Comparison of ENCODE assay signal across 14 cellular contexts in the genomic region with DNA sequence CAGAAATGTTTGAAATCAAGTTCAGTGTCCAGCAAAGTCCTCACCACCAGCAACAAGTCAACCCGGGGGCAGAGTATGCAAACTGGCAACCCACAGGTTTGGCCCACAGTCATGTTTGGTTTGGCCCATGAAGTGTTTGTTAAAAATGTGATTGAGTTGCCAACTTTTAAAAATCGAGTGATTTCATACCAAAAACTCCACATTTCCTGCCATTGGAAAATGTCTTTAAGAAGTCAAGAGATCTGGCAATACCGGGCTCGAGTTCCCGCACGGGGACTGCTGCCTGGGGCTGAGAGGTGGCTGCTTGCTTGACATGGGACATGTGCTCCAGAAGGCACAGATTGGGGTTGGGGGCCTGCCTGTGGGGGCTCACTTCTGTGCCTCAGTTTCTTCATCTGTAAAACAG. TPM values are rescaled to one million over a fixed set of nuclear protein-coding genes. Genes with fewer than 3 reads are reported as not detected.
DNase-seq lines count a peak whose midpoint lies in the region; TF ChIP-seq lines count a peak whose summit lies in the region.
"Had no signal": no experiment of that assay in that cellular context is flagged by ENCODE, and none has a peak within 500 bp of the region (broad histone marks: within the 10 kb centered on the region; RNA-seq: fewer than 3 reads in every experiment).

No MANE protein-coding gene starts in this region.

- no peak overlapping the region for H2AFZ ChIP-seq in GM23248
- H2AFZ ChIP-seq: parathyroid adenoma had no signal

- DNase-seq in AG08396 (ENCODE audit: low spot score) (peak; percentile 28), GM23248 (peak; percentile 80), astrocyte of the spinal cord (ENCODE audit: low read depth, low spot score) (peak; percentile 81), lung microvascular endothelial cell (ENCODE audit: low read depth in 2 of 2) (peak; percentile 35 to 64), cerebellum (ENCODE audit: low spot score) (no peak), GM10248 (ENCODE audit: extremely low spot score) (no peak), testis (no peak)
- no peak for DNase-seq in activated effector memory CD4-positive, alpha-beta T cell treated with anti-CD3 and anti-CD28 coated beads, Interleukin-2, amount 50 U/mL, for 16 hours
- DNase-seq: activated CD4-positive, alpha-beta T cell treated with anti-CD3 and anti-CD28 coated beads, Interleukin-2, amount 50 U/mL, for 1 hour; activated naive CD8-positive, alpha-beta T cell treated with anti-CD3 and anti-CD28 coated beads, Interleukin-2, amount 50 U/mL, for 24 hours; Caco-2; kidney glomerular epithelial cell had no signal

- H3K36me3 ChIP-seq in GM23248 (ENCODE audit: low read depth) (no peaks in the 10 kb centered on the region), testis (ENCODE audit: low read depth, missing control alignments) (no peaks in the 10 kb centered on the region)
- H3K36me3 ChIP-seq: esophagus muscularis mucosa had no signal

- TF ChIP-seq CTCF in astrocyte of the spinal cord (IDR thresholded peaks at IDR 0.05; ENCODE audit: low read depth, low read length) (no peak), GM10248 (IDR thresholded peaks at IDR 0.05; ENCODE audit: control extremely low read depth, extremely low read depth, low read depth, missing control alignments) (no peak), testis (IDR thresholded peaks at IDR 0.05) (no peak)

- CTCF ChIA-PET in GM10248 (lab: Yijun Ruan, JAX), result interaction anchor here (0.8 to 4.8 kb wide), 5 partner anchors 7 to 134 kb away, joined by 3 to 30 read pairs (median 4); no protein-coding TSS in a partner anchor

- no peaks in the 10 kb centered on the region for H4K20me1 ChIP-seq in GM23248 (ENCODE audit: insufficient read depth)

- peak overlapping the region; percentile 23; the same call in 1 of the 2 replicates for H3K4me3 ChIP-seq in GM23248
- H3K4me3 ChIP-seq in astrocyte of the spinal cord (ENCODE audit: low read depth, low read length), result no peak overlapping the region
- H3K4me3 ChIP-seq in testis, result no peak overlapping the region
- H3K4me3 ChIP-seq: esophagus muscularis mucosa had no signal

- peaks cover 11% of the 10 kb centered on the region; the same call in 1 of the 2 replicates for H3K27me3 ChIP-seq in GM23248 (replicated peaks; ENCODE audit: insufficient read depth)
- H3K27me3 ChIP-seq in testis, result no peaks in the 10 kb centered on the region
- H3K27me3 ChIP-seq: esophagus muscularis mucosa had no signal

- no peak overlapping the region for H3K27ac ChIP-seq in GM23248
- no peak overlapping the region for H3K27ac ChIP-seq in testis
- H3K27ac ChIP-seq: parathyroid adenoma had no signal

- H3F3A ChIP-seq in GM23248 (ENCODE audit: insufficient read depth), result peaks cover 5% of the 10 kb centered on the region; the same call in 1 of the 2 replicates

- WGBS in GM23248 (ENCODE audit: low coverage in 1 of 2, low lambda C conversion rate in 2 of 2, missing lambda C conversion rate in 2 of 2), 2 experiments, result 11 to 14% methylated on average over 6 of the region's 6 CpGs
- 36 to 52% methylated on average over 6 of the region's 6 CpGs for WGBS in testis, 2 donors

- POLR2A ChIA-PET in GM10248 (lab: Yijun Ruan, JAX), result interaction anchor here (1.0 kb wide), 1 partner anchor 53 kb away, joined by 3 read pairs; no protein-coding TSS in a partner anchor

- H3K9ac ChIP-seq in GM23248, result no peak overlapping the region
- H3K9ac ChIP-seq: parathyroid adenoma had no signal

- no peaks in the 10 kb centered on the region for H3K9me2 ChIP-seq in GM23248 (ENCODE audit: insufficient read depth)

- H3K4me2 ChIP-seq in GM23248 (ENCODE audit: unreplicated experiment), result peak overlapping the region; percentile 70

- H3K79me2 ChIP-seq in GM23248 (ENCODE audit: insufficient read depth), result no peaks in the 10 kb centered on the region
- H3K79me2 ChIP-seq: parathyroid adenoma had no signal

- intact Hi-C loops in testis (cut with DNase I; ENCODE audit: low total_unique reads), result no loop called here

- H3K9me3 ChIP-seq in GM23248 (ENCODE audit: low read depth) (no peaks in the 10 kb centered on the region), testis (no peaks in the 10 kb centered on the region)
- H3K9me3 ChIP-seq: Caco-2, esophagus muscularis mucosa had no signal

- peaks cover 24% of the 10 kb centered on the region for H3K4me1 ChIP-seq in GM23248 (ENCODE audit: insufficient read depth)
- H3K4me1 ChIP-seq in testis, result peaks cover 3% of the 10 kb centered on the region
- H3K4me1 ChIP-seq: Caco-2, parathyroid adenoma had no signal

- no peak for TF ChIP-seq POLR2A in testis (IDR thresholded peaks at IDR 0.05)

- in situ Hi-C loops in GM23248 (cut with MboI), result no loop called here
- in situ Hi-C loops in astrocyte of the spinal cord (cut with HindIII; ENCODE audit: low sequenced_read_pairs), result no loop called here

RNA-seq across cellular contexts. Expression of a gene that starts 36.1 kb away (rescaled TPM):
- 0.63 and 0.65 TPM in 2 replicates for total RNA-seq in GM23248 (2014; rRNA removed; shearing (Covaris generic))
- polyA plus RNA-seq in GM23248 (2016; fragmentation: Nextera tagmentation; extraction: Ambion mirVana) (0.13 and 0.18 TPM in 2 replicates), testis (ENCODE audit: insufficient read depth, low read depth, low replicate concordance) (18.0 TPM)
- total RNA-seq in lung microvascular endothelial cell (33.1 and 42.9 TPM in 2 replicates), cerebellum (55.3 TPM), testis (10 to 100 TPM; 27.1 to 36.5 TPM)

Comparison
In these comparisons a context has a peak if more than half of its experiments do, and no peak if none do; other contexts are left out.
1. DNase-seq: peak in AG08396 (single experiment), GM23248 (single experiment), astrocyte of the spinal cord (single experiment) and lung microvascular endothelial cell (2 of 2); none in cerebellum (single experiment), activated effector memory CD4-positive, alpha-beta T cell treated with anti-CD3 and anti-CD28 coated beads, Interleukin-2, amount 50 U/mL, for 16 hours (single experiment), GM10248 (single experiment) and testis (single experiment).
2. RNA of a gene that starts 36.1 kb away (total RNA-seq): 55.3 TPM in cerebellum (single experiment), 27.1 to 36.5 TPM in testis and 33.1 to 42.9 TPM in lung microvascular endothelial cell; 0.63 to 0.65 TPM in GM23248; every median in the first group is over 10 times any median in the second.